In genomic region chrX:47380268-47380667, GRCh38 we compare ENCODE assay signal across 9 cellular contexts. TPM values are rescaled to one million over a fixed set of nuclear protein-coding genes. Genes with fewer than 3 reads are reported as not detected.
DNase-seq lines count a peak whose midpoint lies in the region; ATAC-seq and TF ChIP-seq lines count a peak whose summit lies in the region.
"Had no signal": no experiment of that assay in that cellular context is flagged by ENCODE, and none has a peak within 500 bp of the region (broad histone marks: within the 10 kb centered on the region; RNA-seq: fewer than 3 reads in every experiment).

No MANE protein-coding gene starts in this region.

- H3K36me3 Mint-ChIP-seq in T-cell, result no peaks in the 10 kb centered on the region

- no peaks in the 10 kb centered on the region for H3K4me1 ChIP-seq in lower lobe of right lung

- peaks cover 19 to 34% (median 26%) of the 10 kb centered on the region in 3 donors for H3K4me1 Mint-ChIP-seq in T-cell

- TF ChIP-seq CTCF in lower lobe of right lung (IDR thresholded peaks at IDR 0.05), result no peak

- POLR2A ChIA-PET in T-cell (lab: Charles Lee), result no interaction called here

- no peaks in the 10 kb centered on the region for H3K27me3 ChIP-seq in lower lobe of right lung (ENCODE audit: low read depth)

- peak overlapping the region; percentile 68 to 75 (median 72) for H3K4me3 Mint-ChIP-seq in T-cell

- H3K9me3 Mint-ChIP-seq in T-cell, result peaks cover 0 to 4% (median 0%) of the 10 kb centered on the region in 3 donors

- no peak overlapping the region for H3K27ac ChIP-seq in lower lobe of right lung

- peak overlapping the region; percentile 76 to 81 for H3K27ac Mint-ChIP-seq in T-cell

- CTCF ChIA-PET in T-cell (lab: Charles Lee), result no interaction called here

- DNase-seq in T-cell (peak; percentile 42 to 85 (median 72)), activated T-helper 1 cell treated with Interleukin-2 at 50 U/mL for 16 hours (ENCODE audit: low read depth) (peak; percentile 49), lower lobe of right lung (peak; percentile 42), NCI-H82 (lab: John Stamatoyannopoulos, UW) (no peak)
- peak; percentile 61 for DNase-seq in stimulated activated naive CD8-positive, alpha-beta T cell treated with anti-CD3 and anti-CD28 coated beads, Interleukin-15, Interleukin-2, amounts not matched to agents 100 U/mL and 50 U/mL, for 24 hours

- ATAC-seq in T-cell (replicated peaks in 1 of 4) (peak; percentile 91 to 96 (median 94)), lower lobe of right lung (peak in 1 of 2 donors; percentile 61), HG03565 (IDR thresholded peaks at IDR 0.05; ENCODE audit: unreplicated experiment) (no peak), HG03045 (IDR thresholded peaks at IDR 0.05; ENCODE audit: unreplicated experiment) (no peak), HG02798 (IDR thresholded peaks at IDR 0.05; ENCODE audit: poor library complexity, unreplicated experiment) (no peak)
- ATAC-seq in stimulated activated naive CD8-positive, alpha-beta T cell treated with anti-CD3 and anti-CD28 coated beads, Interleukin-15, Interleukin-2, amounts not matched to agents 100 U/mL and 50 U/mL, for 24 hours, result peak; percentile 43

- peak overlapping the region; percentile 8 for H3K4me3 ChIP-seq in lower lobe of right lung
- H3K4me3 ChIP-seq: lung had no signal

- H3K27me3 Mint-ChIP-seq in T-cell, result peaks cover 0 to 6% of the 10 kb centered on the region in 2 donors

- intact Hi-C loops in lower lobe of right lung (cut with DNase I), result no loop called here

- H3K36me3 ChIP-seq in lower lobe of right lung, result no peaks in the 10 kb centered on the region

- H3K9me3 ChIP-seq in lower lobe of right lung, result no peaks in the 10 kb centered on the region

RNA-seq across cellular contexts. Expression of gene ZNF157, which starts 9.9 kb away (rescaled TPM):
- total RNA-seq in T-cell, result 1 to 10 TPM in 2 of 5 donors, under 1 TPM in 3; 0.72 to 1.2 (median 0.95) TPM
- 0.21 TPM for total RNA-seq in lower lobe of right lung

Comparison
In these comparisons a context has a peak if more than half of its experiments do, and no peak if none do; other contexts are left out.
1. ATAC-seq: peak in T-cell (4 of 4) and stimulated activated naive CD8-positive, alpha-beta T cell treated with anti-CD3 and anti-CD28 coated beads, Interleukin-15, Interleukin-2, amounts not matched to agents 100 U/mL and 50 U/mL, for 24 hours (single experiment); none in HG03565 (single experiment), HG03045 (single experiment) and HG02798 (single experiment).